Comparison of ENCODE assay signal across 8 cellular contexts in the genomic region with DNA sequence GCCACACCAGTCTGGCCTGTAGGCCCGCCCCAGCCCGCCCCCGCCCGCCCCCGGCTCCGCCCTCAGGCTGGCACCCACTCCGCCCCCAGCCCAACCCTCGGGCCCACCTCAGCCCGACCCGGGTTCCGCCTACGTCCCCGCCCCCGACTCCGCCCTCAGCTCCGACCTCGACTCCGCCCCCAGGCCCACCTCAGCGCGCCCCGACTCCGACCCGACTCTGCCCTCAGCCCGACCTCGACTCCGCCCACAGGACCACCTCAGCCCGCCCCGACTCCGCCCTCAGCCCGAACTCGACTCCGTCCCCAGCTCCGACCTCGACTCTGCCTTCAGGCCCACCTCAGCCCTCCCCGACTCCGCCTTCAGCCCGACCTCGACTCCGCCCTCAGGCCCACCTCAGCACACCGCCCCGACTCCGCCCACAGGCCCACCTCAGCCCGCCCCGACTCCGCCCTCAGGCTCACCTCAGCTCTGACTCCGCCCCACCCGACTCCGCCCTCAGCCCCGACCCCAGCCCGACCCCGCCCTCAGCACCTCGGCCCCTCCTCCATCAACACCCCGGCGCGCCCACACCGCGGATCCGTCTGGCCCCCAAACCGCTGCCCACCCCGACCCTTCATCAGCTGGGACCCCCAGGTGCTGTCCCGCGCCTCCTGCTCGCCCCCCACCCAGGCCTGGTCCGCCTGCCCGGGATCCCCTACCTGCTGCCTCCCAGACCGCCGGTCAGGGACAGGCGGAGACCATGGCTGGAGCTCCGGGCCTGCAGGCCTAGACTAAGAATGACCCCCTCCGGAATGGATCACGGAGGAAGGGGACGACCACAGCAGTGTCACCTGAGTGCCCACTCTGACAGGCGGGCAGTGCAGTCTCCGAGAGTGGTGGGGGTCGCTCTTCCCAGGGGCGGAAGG. TPM values are rescaled to one million over a fixed set of nuclear protein-coding genes. Genes with fewer than 3 reads are reported as not detected.
DNase-seq lines count a peak whose midpoint lies in the region; ATAC-seq and TF ChIP-seq lines count a peak whose summit lies in the region.

Gene RAB43, minus strand, starts transcription at position 13 of the 905 bp plus-strand sequence. CDS start 315 bp downstream, outside the sequence.

- peak within 1 kb of the TSS; percentile 96 for H3K4me3 Mint-ChIP-seq in natural killer cell treated with Interleukin-12 subunit alpha and Interleukin-12 subunit beta and Interleukin-15 and Interleukin-18, amount 100 ng/mL, for 72 hours
- H3K4me3 Mint-ChIP-seq in stimulated activated naive B cell treated with anti-CD40 and anti-IgM and Interleukin-4, amounts not matched to agents 10 μg/mL and 1 μg/mL and 100 μg/mL, for 72 hours: peak within 1 kb of the TSS; percentile 88 to 91

- no peak for TF ChIP-seq CTCF in fibroblast of pulmonary artery (IDR thresholded peaks at IDR 0.05; ENCODE audit: low read length, missing control alignments)

- no peaks in the 10 kb centered on the region for H3K27me3 Mint-ChIP-seq in natural killer cell treated with Interleukin-12 subunit alpha and Interleukin-12 subunit beta and Interleukin-15 and Interleukin-18, amount 100 ng/mL, for 72 hours
- no peaks in the 10 kb centered on the region for H3K27me3 Mint-ChIP-seq in stimulated activated naive B cell treated with anti-CD40 and anti-IgM and Interleukin-4, amounts not matched to agents 10 μg/mL and 1 μg/mL and 100 μg/mL, for 72 hours

- H3K4me3 ChIP-seq in fibroblast of pulmonary artery (replicated peaks; ENCODE audit: low read depth, low read length): peak within 1 kb of the TSS; percentile 84

- peaks cover 7% of the 10 kb centered on the region for H3K36me3 Mint-ChIP-seq in natural killer cell treated with Interleukin-12 subunit alpha and Interleukin-12 subunit beta and Interleukin-15 and Interleukin-18, amount 100 ng/mL, for 72 hours
- H3K36me3 Mint-ChIP-seq in stimulated activated naive B cell treated with anti-CD40 and anti-IgM and Interleukin-4, amounts not matched to agents 10 μg/mL and 1 μg/mL and 100 μg/mL, for 72 hours: peaks cover 17 to 24% of the 10 kb centered on the region in 2 donors

- no peaks in the 10 kb centered on the region for H3K9me3 Mint-ChIP-seq in natural killer cell treated with Interleukin-12 subunit alpha and Interleukin-12 subunit beta and Interleukin-15 and Interleukin-18, amount 100 ng/mL, for 72 hours
- no peaks in the 10 kb centered on the region for H3K9me3 Mint-ChIP-seq in stimulated activated naive B cell treated with anti-CD40 and anti-IgM and Interleukin-4, amounts not matched to agents 10 μg/mL and 1 μg/mL and 100 μg/mL, for 72 hours

- DNase-seq in CD1c-positive myeloid dendritic cell (ENCODE audit: extremely low spot score): peak; percentile 64
- DNase-seq in HuH-7 (ENCODE audit: low spot score): peak; percentile 95
- DNase-seq in RPMI8226: peak; percentile 80
- DNase-seq in activated gamma-delta T cell (lab: John Stamatoyannopoulos, UW): peak; percentile 79
- peak; percentile 89 for DNase-seq in fibroblast of pulmonary artery (ENCODE audit: low read depth)
- DNase-seq in natural killer cell treated with Interleukin-12 subunit alpha and Interleukin-12 subunit beta and Interleukin-15 and Interleukin-18, amount 100 ng/mL, for 72 hours (ENCODE audit: low spot score): peak; percentile 88
- DNase-seq in stimulated activated naive B cell treated with anti-CD40 and anti-IgM and Interleukin-4, amounts not matched to agents 10 μg/mL and 1 μg/mL and 100 μg/mL, for 72 hours: peak; percentile 79

- peak; percentile 35 for ATAC-seq in GM21367 (IDR thresholded peaks at IDR 0.05; ENCODE audit: unreplicated experiment)
- ATAC-seq in natural killer cell treated with Interleukin-12 subunit alpha and Interleukin-12 subunit beta and Interleukin-15 and Interleukin-18, amount 100 ng/mL, for 72 hours: peak; percentile 82
- ATAC-seq in stimulated activated naive B cell treated with anti-CD40 and anti-IgM and Interleukin-4, amounts not matched to agents 10 μg/mL and 1 μg/mL and 100 μg/mL, for 72 hours (replicated peaks): peak; percentile 59 to 64

- H3K27ac Mint-ChIP-seq in natural killer cell treated with Interleukin-12 subunit alpha and Interleukin-12 subunit beta and Interleukin-15 and Interleukin-18, amount 100 ng/mL, for 72 hours: peak within 1 kb of the TSS; percentile 95
- peak within 1 kb of the TSS; percentile 93 for H3K27ac Mint-ChIP-seq in stimulated activated naive B cell treated with anti-CD40 and anti-IgM and Interleukin-4, amounts not matched to agents 10 μg/mL and 1 μg/mL and 100 μg/mL, for 72 hours

- H3K4me1 Mint-ChIP-seq in natural killer cell treated with Interleukin-12 subunit alpha and Interleukin-12 subunit beta and Interleukin-15 and Interleukin-18, amount 100 ng/mL, for 72 hours (ENCODE audit: low read depth in 2 of 2): peaks cover 49% of the 10 kb centered on the region in 2 donors
- H3K4me1 Mint-ChIP-seq in stimulated activated naive B cell treated with anti-CD40 and anti-IgM and Interleukin-4, amounts not matched to agents 10 μg/mL and 1 μg/mL and 100 μg/mL, for 72 hours: peaks cover 39 to 57% of the 10 kb centered on the region in 2 donors

RNA-seq across cellular contexts. Expression of gene RAB43, which starts in this region (rescaled TPM):
- total RNA-seq in natural killer cell treated with Interleukin-12 subunit alpha and Interleukin-12 subunit beta and Interleukin-15 and Interleukin-18, amount 100 ng/mL, for 72 hours: 10 to 100 TPM; 50.7 to 53.9 TPM

Comparison
In these comparisons a context has a peak if more than half of its experiments do, and no peak if none do; other contexts are left out.
1. Peak in every context shown above with its lines: DNase-seq, ATAC-seq and H3K4me3 ChIP-seq.